24 cellular contexts compared by ENCODE assay signal in the genomic region with DNA sequence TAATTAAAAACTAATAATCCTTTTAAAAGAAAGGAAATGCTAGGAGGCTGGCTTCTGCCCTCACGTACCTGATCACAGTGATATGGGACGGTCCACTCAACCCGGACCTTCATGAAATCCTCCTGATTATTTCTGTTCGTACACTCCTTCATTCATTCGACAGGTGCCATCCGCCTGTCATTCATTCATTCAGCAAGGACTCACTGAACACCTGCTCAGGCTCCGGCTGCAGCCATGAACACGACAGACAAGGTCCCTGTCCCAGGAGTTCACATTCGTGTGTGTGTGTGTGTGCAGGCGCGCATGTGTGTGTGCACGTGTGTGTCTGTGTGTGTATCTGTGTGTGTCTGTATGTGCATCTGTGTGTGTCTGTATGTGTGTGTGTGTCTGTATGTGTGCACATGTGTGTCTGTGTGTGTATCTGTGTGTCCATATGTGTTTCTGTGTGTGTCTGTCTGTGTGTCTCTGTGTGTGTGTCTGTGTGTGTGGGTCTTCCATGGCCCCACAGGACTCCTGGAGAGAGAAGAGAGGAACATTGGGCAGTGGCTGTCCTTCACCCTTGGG.
"Had no signal": no experiment of that assay in that cellular context is flagged by ENCODE, and none has a peak within 500 bp of the region (broad histone marks: within the 10 kb centered on the region; RNA-seq: fewer than 3 reads in every experiment).

No MANE protein-coding gene starts in this region.

- FAIRE-seq: small intestine had no signal

- ATAC-seq: heart right ventricle; natural killer cell; psoas muscle; stimulated activated effector memory CD8-positive, alpha-beta T cell treated with anti-CD3 and anti-CD28 coated beads, Interleukin-12 subunit alpha, Interleukin-12 subunit beta, amount 100 ng/mL, for 72 hours had no signal

- H3K4me2 ChIP-seq: hepatocyte had no signal

- H2AFZ ChIP-seq: hepatocyte, parathyroid adenoma had no signal

- H3K27me3 Mint-ChIP-seq: stimulated activated naive CD8-positive, alpha-beta T cell treated with anti-CD3 and anti-CD28 coated beads, Interleukin-15, Interleukin-2, amounts not matched to agents 100 ng/mL and 50 ng/mL, for 24 hours; type B pancreatic cell had no signal

- H3K9me3 ChIP-seq: heart right ventricle, left ventricle myocardium inferior, psoas muscle, right atrium auricular region, sigmoid colon, spleen, suprapubic skin, thoracic aorta, tibial nerve had no signal

- H3K27ac ChIP-seq: heart right ventricle, hepatocyte, left ventricle myocardium inferior, parathyroid adenoma, psoas muscle, right atrium auricular region, sigmoid colon, spleen, suprapubic skin, thoracic aorta, tibial nerve had no signal

- H3K27me3 ChIP-seq: hepatocyte, right atrium auricular region, sigmoid colon had no signal

- H3K4me1 ChIP-seq: heart right ventricle, left ventricle myocardium inferior, parathyroid adenoma, psoas muscle, right atrium auricular region, sigmoid colon, spleen, suprapubic skin, tibial nerve had no signal

- H3K79me2 ChIP-seq: hepatocyte, parathyroid adenoma had no signal

- H3K4me1 Mint-ChIP-seq: mesothelial cell of epicardium had no signal

- H3K4me3 Mint-ChIP-seq: mesothelial cell of epicardium; naive B cell; natural killer cell; stimulated activated effector memory CD8-positive, alpha-beta T cell treated with anti-CD3 and anti-CD28 coated beads, Interleukin-12 subunit alpha, Interleukin-12 subunit beta, amount 100 ng/mL, for 72 hours; stimulated activated naive CD8-positive, alpha-beta T cell treated with anti-CD3 and anti-CD28 coated beads, Interleukin-15, Interleukin-2, amounts not matched to agents 100 ng/mL and 50 ng/mL, for 24 hours; type B pancreatic cell had no signal

- DNase-seq: heart right ventricle; islet precursor cell; left ventricle myocardium inferior; mesendoderm; naive B cell; natural killer cell; nucleus accumbens; psoas muscle; sigmoid colon; small intestine; spleen; stimulated activated CD4-positive, alpha-beta T cell treated with anti-CD3 and anti-CD28 coated beads, Interleukin-4, amount 100 ng/mL, for 24 hours; stimulated activated naive CD4-positive, alpha-beta T cell had no signal

- H3K4me3 ChIP-seq: heart right ventricle, hepatocyte, left ventricle myocardium inferior, lung, psoas muscle, right atrium auricular region, sigmoid colon, spleen, suprapubic skin, thoracic aorta, tibial nerve had no signal

- H3K36me3 Mint-ChIP-seq: mesothelial cell of epicardium; naive B cell; natural killer cell; stimulated activated effector memory CD8-positive, alpha-beta T cell treated with anti-CD3 and anti-CD28 coated beads, Interleukin-12 subunit alpha, Interleukin-12 subunit beta, amount 100 ng/mL, for 72 hours; type B pancreatic cell had no signal

- H3K9me3 Mint-ChIP-seq: mesothelial cell of epicardium; natural killer cell; stimulated activated effector memory CD8-positive, alpha-beta T cell treated with anti-CD3 and anti-CD28 coated beads, Interleukin-12 subunit alpha, Interleukin-12 subunit beta, amount 100 ng/mL, for 72 hours; stimulated activated naive CD8-positive, alpha-beta T cell treated with anti-CD3 and anti-CD28 coated beads, Interleukin-15, Interleukin-2, amounts not matched to agents 100 ng/mL and 50 ng/mL, for 24 hours; type B pancreatic cell had no signal

- H3K27ac Mint-ChIP-seq: mesothelial cell of epicardium; naive B cell; natural killer cell; stimulated activated effector memory CD8-positive, alpha-beta T cell treated with anti-CD3 and anti-CD28 coated beads, Interleukin-12 subunit alpha, Interleukin-12 subunit beta, amount 100 ng/mL, for 72 hours; stimulated activated naive CD8-positive, alpha-beta T cell treated with anti-CD3 and anti-CD28 coated beads, Interleukin-15, Interleukin-2, amounts not matched to agents 100 ng/mL and 50 ng/mL, for 24 hours; type B pancreatic cell had no signal

- H3K9ac ChIP-seq: parathyroid adenoma had no signal

- H3K36me3 ChIP-seq: heart right ventricle, left ventricle myocardium inferior, right atrium auricular region, sigmoid colon, spleen, suprapubic skin, thoracic aorta, tibial nerve had no signal
